14 cellular contexts compared by ENCODE assay signal in genomic region chr10:48678041-48678440, GRCh38.
DNase-seq lines count a peak whose midpoint lies in the region; ATAC-seq and FAIRE-seq lines count a peak whose summit lies in the region.
"Had no signal": no experiment of that assay in that cellular context is flagged by ENCODE, and none has a peak within 500 bp of the region (broad histone marks: within the 10 kb centered on the region; RNA-seq: fewer than 3 reads in every experiment).

No MANE protein-coding gene starts in this region.

- peak overlapping the region; percentile 81 for H3K4me3 Mint-ChIP-seq in memory B cell
- H3K4me3 Mint-ChIP-seq: nephron had no signal

- ATAC-seq in GM18861 (IDR thresholded peaks at IDR 0.05; ENCODE audit: unreplicated experiment) (peak; percentile 37), GM21515 (IDR thresholded peaks at IDR 0.05; ENCODE audit: unreplicated experiment) (peak; percentile 77), HG03103 (IDR thresholded peaks at IDR 0.05; ENCODE audit: low read depth, unreplicated experiment) (peak; percentile 68), memory B cell (ENCODE audit: low read depth) (peak; percentile 95), GM21423 (IDR thresholded peaks at IDR 0.05; ENCODE audit: unreplicated experiment) (no peak)
- ATAC-seq: left lung had no signal

- peak overlapping the region; percentile 86 for H3K27ac Mint-ChIP-seq in memory B cell
- H3K27ac Mint-ChIP-seq: nephron had no signal

- no peak for FAIRE-seq in HTR-8/SVneo (lab: Jason Lieb, UNC)
- FAIRE-seq: colon had no signal

- H3K36me3 Mint-ChIP-seq in memory B cell = peaks cover 2% of the 10 kb centered on the region

- H3K9me3 Mint-ChIP-seq in memory B cell = peaks cover 2% of the 10 kb centered on the region

- H3K27me3 Mint-ChIP-seq in memory B cell = no peaks in the 10 kb centered on the region

- DNase-seq in memory B cell (ENCODE audit: low spot score in 2 of 2) (peak in 1 of 2 donors; percentile 47), NCI-H1436 treated with DMSO at 0.1 percent for 48 hours (lab: John Stamatoyannopoulos, UW) (no peak), HTR-8/SVneo (ENCODE audit: insufficient read length, low spot score) (no peak), posterior cingulate gyrus (no peak)
- DNase-seq: erythroblast, hypothalamus, left lung, sigmoid colon had no signal

- intact Hi-C loops in posterior cingulate gyrus (cut with DNase I) = no loop called here

- peaks cover 29% of the 10 kb centered on the region for H3K4me1 Mint-ChIP-seq in memory B cell
- H3K4me1 Mint-ChIP-seq: nephron had no signal
